8 cellular contexts compared by ENCODE assay signal in genomic region chr14:99982449-99983250, GRCh38.
A peak's percentile ranks its signal among the peaks of the same experiment; 100 is the strongest.
DNase-seq lines count a peak whose midpoint lies in the region; ATAC-seq, FAIRE-seq and TF ChIP-seq lines count a peak whose summit lies in the region.

No MANE protein-coding gene starts in this region.

- peak; percentile 83 for FAIRE-seq in frontal cortex (lab: Jason Lieb, UNC)

- H3K9me3 ChIP-seq in Caco-2 (no peaks in the 10 kb centered on the region), RWPE2 (ENCODE audit: severe bottlenecking) (no peaks in the 10 kb centered on the region)

- no peaks in the 10 kb centered on the region for H3K36me3 Mint-ChIP-seq in Caco-2 (ENCODE audit: insufficient read depth, unreplicated experiment)

- ATAC-seq in GM21447 (IDR thresholded peaks at IDR 0.05; ENCODE audit: unreplicated experiment) (peak; percentile 72), RWPE2 (ENCODE audit: low read depth) (peak; percentile 84), GM18873 (IDR thresholded peaks at IDR 0.05; ENCODE audit: low FRiP score, unreplicated experiment) (no peak)

- peak; percentile 82 to 89 for TF ChIP-seq CTCF in Caco-2 (IDR thresholded peaks at IDR 0.05; ENCODE audit: insufficient read depth in 1 of 2, low read depth in 1 of 2, low read length in 1 of 2, severe bottlenecking in 1 of 2, unreplicated experiment in 1 of 2)
- peak; percentile 85 for TF ChIP-seq CTCF in LNCaP clone FGC (IDR thresholded peaks at IDR 0.05; ENCODE audit: control insufficient read depth, extremely low read depth, insufficient read depth)
- peak; percentile 99 for TF ChIP-seq CTCF in RWPE2 (IDR thresholded peaks at IDR 0.05; ENCODE audit: poor library complexity, severe bottlenecking)

- H3K27ac ChIP-seq in RWPE2 (ENCODE audit: poor library complexity, severe bottlenecking): peak overlapping the region; percentile 31

- POLR2A ChIA-PET in Caco-2 (lab: Charles Lee): no interaction called here

- intact Hi-C loops in Caco-2 (cut with micrococcal nuclease; ENCODE audit: unreplicated experiment): loop anchor here (1.0 kb wide), 3 partner anchors 43 to 211 kb away; no protein-coding TSS in a partner anchor
- intact Hi-C loops in posterior cingulate gyrus (cut with DNase I): loop anchor here (1.0 to 10.0 kb wide), 3 partner anchors 135 to 322 kb away; partner anchors contain the start of gene SLC25A29

- H3K4me3 ChIP-seq in Caco-2 (ENCODE audit: low read depth, low read length) (no peak overlapping the region), LNCaP clone FGC (ENCODE audit: low read depth, low read length) (no peak overlapping the region), RWPE2 (ENCODE audit: severe bottlenecking) (no peak overlapping the region)

- H3K4me3 Mint-ChIP-seq in Caco-2 (ENCODE audit: unreplicated experiment): no peak overlapping the region

- no peaks in the 10 kb centered on the region for H3K27me3 ChIP-seq in Caco-2 (replicated peaks; ENCODE audit: control insufficient read depth, insufficient read depth, low read length)
- no peaks in the 10 kb centered on the region for H3K27me3 ChIP-seq in RWPE2 (ENCODE audit: insufficient read depth, poor library complexity, severe bottlenecking)

- H3K4me1 ChIP-seq in Caco-2 (no peaks in the 10 kb centered on the region), RWPE2 (ENCODE audit: insufficient read depth, poor library complexity, severe bottlenecking) (peaks cover 35% of the 10 kb centered on the region)

- no peaks in the 10 kb centered on the region for H3K9me3 Mint-ChIP-seq in Caco-2 (ENCODE audit: unreplicated experiment)

- H3K4me1 Mint-ChIP-seq in Caco-2 (ENCODE audit: low read depth, unreplicated experiment): peaks cover 7% of the 10 kb centered on the region

- no peak overlapping the region for H3K27ac Mint-ChIP-seq in Caco-2 (ENCODE audit: unreplicated experiment)

- no peaks in the 10 kb centered on the region for H3K36me3 ChIP-seq in Caco-2 (ENCODE audit: control insufficient read depth, insufficient read depth, low read length)
- H3K36me3 ChIP-seq in RWPE2 (ENCODE audit: low read depth): 0 out of 2 replicates have a peak, but pooled peaks cover 4% of the 10 kb centered on the region

- no peaks in the 10 kb centered on the region for H3K27me3 Mint-ChIP-seq in Caco-2 (ENCODE audit: insufficient read depth, unreplicated experiment)

- BruUV-seq in Caco-2 (replicated peaks; lab: Mats Ljungman, UMichigan): no TSS peak

- peak in 1 of 2 experiments; percentile 67 for DNase-seq in Caco-2
- no peak for DNase-seq in LNCaP clone FGC (ENCODE audit: low read depth)
- no peak for DNase-seq in RWPE2 (ENCODE audit: low spot score)
- peak; percentile 42 for DNase-seq in activated effector memory CD4-positive, alpha-beta T cell treated with Interleukin-2 at 50 U/mL for 16 hours
- DNase-seq in frontal cortex (ENCODE audit: low spot score in 2 of 2): peak; percentile 59 to 68
- DNase-seq in posterior cingulate gyrus: peak in 6 of 10 donors; percentile 33 to 92 (median 62)

- CTCF ChIA-PET in Caco-2 (lab: Charles Lee): interaction anchor here (1.0 to 5.5 kb wide), 6 partner anchors 29 to 210 kb away, joined by 3 to 31 read pairs (median 4); no protein-coding TSS in a partner anchor

Comparison
In these comparisons a context has a peak if more than half of its experiments do, and no peak if none do; other contexts are left out.
1. DNase-seq: peak in activated effector memory CD4-positive, alpha-beta T cell treated with Interleukin-2 at 50 U/mL for 16 hours (single experiment), frontal cortex (2 of 2) and posterior cingulate gyrus (6 of 10); none in LNCaP clone FGC (single experiment) and RWPE2 (single experiment).
2. Peak in every context shown above with its lines, with median percentiles within 50 percentile points of each other: CTCF ChIP-seq.